ENCODE assay signal across 21 cellular contexts in the genomic region with DNA sequence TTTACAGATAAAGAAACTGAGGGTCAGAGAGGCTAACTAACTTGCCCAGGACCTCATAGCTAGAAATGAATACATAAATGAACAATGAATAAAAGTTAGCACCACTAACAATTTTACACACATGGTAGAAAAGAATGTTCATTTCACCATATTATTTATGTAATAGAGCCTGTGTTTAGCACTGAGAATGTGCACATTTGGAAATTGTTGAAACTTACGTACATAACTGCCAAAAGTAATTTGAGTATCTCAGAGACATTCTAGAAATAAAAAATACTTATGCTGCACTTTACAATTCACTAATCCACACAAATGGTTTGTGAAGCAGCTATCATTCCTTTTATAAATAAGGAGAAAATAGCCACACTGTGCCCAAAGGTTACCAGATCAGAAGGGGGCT. TPM values are rescaled to one million over a fixed set of nuclear protein-coding genes. Genes with fewer than 3 reads are reported as not detected.
A peak's percentile ranks its signal among the peaks of the same experiment; 100 is the strongest.
DNase-seq lines count a peak whose midpoint lies in the region; ATAC-seq, FAIRE-seq and TF ChIP-seq lines count a peak whose summit lies in the region.
"Had no signal": no experiment of that assay in that cellular context is flagged by ENCODE, and none has a peak within 500 bp of the region (broad histone marks: within the 10 kb centered on the region; RNA-seq: fewer than 3 reads in every experiment).

No MANE protein-coding gene starts in this region.

- H3K4me2 ChIP-seq in A549 (no peak overlapping the region), astrocyte (ENCODE audit: low read length) (no peak overlapping the region)

- peak overlapping the region; percentile 69 for H3K27ac Mint-ChIP-seq in CD8-positive, alpha-beta T cell
- H3K27ac Mint-ChIP-seq in astrocyte (ENCODE audit: unreplicated experiment): no peak overlapping the region
- no peak overlapping the region for H3K27ac Mint-ChIP-seq in activated naive CD4-positive, alpha-beta T cell treated with anti-CD3 and anti-CD28 coated beads for 36 hours
- H3K27ac Mint-ChIP-seq: CD4-positive, alpha-beta T cell; HFFc6 had no signal

- intact Hi-C loops in CD8-positive, alpha-beta T cell (cut with DNase I, micrococcal nuclease): no loop called here
- intact Hi-C loops in stomach (cut with DNase I; ENCODE audit: low total_unique reads) (no loop called here), esophagus muscularis mucosa (cut with DNase I) (no loop called here)
- intact Hi-C loops in activated naive CD4-positive, alpha-beta T cell treated with anti-CD3 and anti-CD28 coated beads for 36 hours (cut with micrococcal nuclease): no loop called here

- no peaks in the 10 kb centered on the region for H3K27me3 ChIP-seq in CD8-positive, alpha-beta T cell (ENCODE audit: insufficient read depth, low read length)
- H3K27me3 ChIP-seq in astrocyte (ENCODE audit: insufficient read depth, low read length) (no peaks in the 10 kb centered on the region), stomach (no peaks in the 10 kb centered on the region), esophagus muscularis mucosa (no peaks in the 10 kb centered on the region)
- H3K27me3 ChIP-seq: BE2C had no signal

- no peak overlapping the region for H3K4me3 Mint-ChIP-seq in CD8-positive, alpha-beta T cell
- no peak overlapping the region for H3K4me3 Mint-ChIP-seq in astrocyte (ENCODE audit: unreplicated experiment)
- H3K4me3 Mint-ChIP-seq in activated naive CD4-positive, alpha-beta T cell treated with anti-CD3 and anti-CD28 coated beads for 36 hours: no peak overlapping the region
- H3K4me3 Mint-ChIP-seq: CD4-positive, alpha-beta T cell; HFFc6 had no signal

- no peak overlapping the region for H3K4me3 ChIP-seq in A549
- H3K4me3 ChIP-seq in CD8-positive, alpha-beta T cell (ENCODE audit: low read depth, low read length): no peak overlapping the region
- H3K4me3 ChIP-seq in astrocyte (ENCODE audit: insufficient read depth, low read depth, low read length): no peak overlapping the region
- H3K4me3 ChIP-seq in stomach: no peak overlapping the region
- H3K4me3 ChIP-seq in esophagus muscularis mucosa: no peak overlapping the region

- POLR2A ChIA-PET in A549 (lab: Yijun Ruan, JAX): no interaction called here
- POLR2A ChIA-PET in CD8-positive, alpha-beta T cell (lab: Charles Lee): no interaction called here

- peaks cover 68% of the 10 kb centered on the region for H3K4me1 Mint-ChIP-seq in CD8-positive, alpha-beta T cell (ENCODE audit: low read depth)
- H3K4me1 Mint-ChIP-seq in astrocyte (ENCODE audit: low read depth, unreplicated experiment): peaks cover 22% of the 10 kb centered on the region
- peaks cover 33% of the 10 kb centered on the region for H3K4me1 Mint-ChIP-seq in activated naive CD4-positive, alpha-beta T cell treated with anti-CD3 and anti-CD28 coated beads for 36 hours (ENCODE audit: low read depth)

- TF ChIP-seq POLR2A in A549 (IDR thresholded peaks at IDR 0.05; ENCODE audit: low read length) (no peak), stomach (IDR thresholded peaks at IDR 0.05) (no peak), esophagus muscularis mucosa (IDR thresholded peaks at IDR 0.05; ENCODE audit: low read depth) (no peak)

- no peaks in the 10 kb centered on the region for H3K9me3 Mint-ChIP-seq in CD8-positive, alpha-beta T cell
- no peaks in the 10 kb centered on the region for H3K9me3 Mint-ChIP-seq in astrocyte (ENCODE audit: unreplicated experiment)
- H3K9me3 Mint-ChIP-seq in activated naive CD4-positive, alpha-beta T cell treated with anti-CD3 and anti-CD28 coated beads for 36 hours: no peaks in the 10 kb centered on the region
- H3K9me3 Mint-ChIP-seq: HFFc6 had no signal

- H3K27ac ChIP-seq in A549: no peak overlapping the region
- no peak overlapping the region for H3K27ac ChIP-seq in CD8-positive, alpha-beta T cell (ENCODE audit: low read depth, low read length)
- H3K27ac ChIP-seq in astrocyte (ENCODE audit: low read depth, low read length): no peak overlapping the region
- no peak overlapping the region for H3K27ac ChIP-seq in stomach
- H3K27ac ChIP-seq in esophagus muscularis mucosa (replicated peaks in 1 of 4): no peak overlapping the region

- no peak overlapping the region for H3K9ac ChIP-seq in astrocyte (ENCODE audit: low read length)

- H3K36me3 ChIP-seq in CD8-positive, alpha-beta T cell (ENCODE audit: insufficient read depth, low read length): no peaks in the 10 kb centered on the region
- no peaks in the 10 kb centered on the region for H3K36me3 ChIP-seq in astrocyte (ENCODE audit: insufficient read depth, low read length)
- H3K36me3 ChIP-seq in stomach: no peaks in the 10 kb centered on the region
- no peaks in the 10 kb centered on the region for H3K36me3 ChIP-seq in esophagus muscularis mucosa
- H3K36me3 ChIP-seq: BE2C had no signal

- no peaks in the 10 kb centered on the region for H3K9me3 ChIP-seq in A549
- H3K9me3 ChIP-seq in CD8-positive, alpha-beta T cell (ENCODE audit: low read length): no peaks in the 10 kb centered on the region
- no peaks in the 10 kb centered on the region for H3K9me3 ChIP-seq in astrocyte (ENCODE audit: insufficient read depth, low read depth, low read length)
- H3K9me3 ChIP-seq in stomach: no peaks in the 10 kb centered on the region
- no peaks in the 10 kb centered on the region for H3K9me3 ChIP-seq in esophagus muscularis mucosa
- H3K9me3 ChIP-seq: BE2C had no signal

- no peaks in the 10 kb centered on the region for H3K27me3 Mint-ChIP-seq in CD8-positive, alpha-beta T cell (ENCODE audit: low read depth)
- H3K27me3 Mint-ChIP-seq in astrocyte (ENCODE audit: low read depth, unreplicated experiment): no peaks in the 10 kb centered on the region
- H3K27me3 Mint-ChIP-seq in activated naive CD4-positive, alpha-beta T cell treated with anti-CD3 and anti-CD28 coated beads for 36 hours (ENCODE audit: low read depth): no peaks in the 10 kb centered on the region
- H3K27me3 Mint-ChIP-seq: CD4-positive, alpha-beta T cell had no signal

- TF ChIP-seq CTCF in A549 (IDR thresholded peaks at IDR 0.05) (no peak), astrocyte (IDR thresholded peaks at IDR 0.05; ENCODE audit: insufficient read depth, low read depth, low read length) (no peak), stomach (IDR thresholded peaks at IDR 0.05) (no peak), esophagus muscularis mucosa (IDR thresholded peaks at IDR 0.05) (no peak)
- no peak for TF ChIP-seq CTCF in CD8-positive, alpha-beta T cell (IDR thresholded peaks at IDR 0.05)

- TF ChIP-seq RAD21 in A549 (conservative IDR thresholded peaks at IDR 0.05 in 1 of 2, IDR thresholded peaks at IDR 0.05 in 1 of 2): no peak

- no peak for ATAC-seq in A549
- no peak for ATAC-seq in CD8-positive, alpha-beta T cell
- ATAC-seq: HCT116, HepG2 had no signal

- H3K79me2 ChIP-seq in astrocyte (ENCODE audit: insufficient read depth, low read length): peaks cover 59% of the 10 kb centered on the region

- WGBS in A549 (ENCODE audit: missing lambda C conversion rate): 85% methylated on average over 1 of the region's 1 CpG
- 47 to 85% (median 73%) methylated on average over 1 of the region's 1 CpG for WGBS in stomach, 5 donors
- 70% methylated on average over 1 of the region's 1 CpG for WGBS in esophagus muscularis mucosa

- CTCF ChIA-PET in A549 (lab: Yijun Ruan, JAX): no interaction called here
- CTCF ChIA-PET in CD8-positive, alpha-beta T cell (lab: Charles Lee): no interaction called here
- CTCF ChIA-PET in activated naive CD4-positive, alpha-beta T cell treated with anti-CD3 and anti-CD28 coated beads for 36 hours (lab: Charles Lee): no interaction called here

- H3K4me1 ChIP-seq in A549 (no peaks in the 10 kb centered on the region), astrocyte (ENCODE audit: insufficient read depth, low read length) (no peaks in the 10 kb centered on the region), stomach (peaks cover 0 to 20% (median 5%) of the 10 kb centered on the region in 4 donors), esophagus muscularis mucosa (peaks cover 0 to 30% (median 7%) of the 10 kb centered on the region in 4 donors)
- H3K4me1 ChIP-seq in CD8-positive, alpha-beta T cell (ENCODE audit: insufficient read depth, low read length): peaks cover 31% of the 10 kb centered on the region
- H3K4me1 ChIP-seq: BE2C had no signal

- peaks cover 46% of the 10 kb centered on the region for H4K20me1 ChIP-seq in astrocyte (ENCODE audit: insufficient read depth, low read length)

- DNase-seq in A549 (ENCODE audit: low read depth in 1 of 2, low spot score in 1 of 2) (no peak), astrocyte (ENCODE audit: low read depth) (no peak), fibroblast of peridontal ligament (ENCODE audit: extremely low read depth) (peak; percentile 60), HPDE6-E6E7 (ENCODE audit: extremely low spot score) (no peak), stomach (no peak), esophagus muscularis mucosa (ENCODE audit: extremely low spot score) (no peak)
- DNase-seq in CD8-positive, alpha-beta T cell: no peak
- DNase-seq in activated naive CD4-positive, alpha-beta T cell treated with anti-CD3 and anti-CD28 coated beads for 36 hours: no peak
- DNase-seq: 8988T; BE2C; C1 segment of cervical spinal cord; CD4-positive, alpha-beta T cell; DMS153; DMS79; GDM1; GOT3; H7; HFFc6 had no signal

- H2AFZ ChIP-seq in astrocyte (ENCODE audit: low read depth, low read length): no peak overlapping the region

- peak; percentile 70 for FAIRE-seq in A549 (lab: Jason Lieb, UNC)
- peak; percentile 73 for FAIRE-seq in astrocyte (lab: Jason Lieb, UNC)
- FAIRE-seq: GM12892, HepG2 had no signal

- TF ChIP-seq EP300 in A549 (IDR thresholded peaks at IDR 0.05): no peak
- TF ChIP-seq EP300 in stomach (IDR thresholded peaks at IDR 0.05): no peak
- TF ChIP-seq EP300 in esophagus muscularis mucosa (IDR thresholded peaks at IDR 0.05): no peak

- peaks cover 6% of the 10 kb centered on the region for H3K36me3 Mint-ChIP-seq in CD8-positive, alpha-beta T cell
- no peaks in the 10 kb centered on the region for H3K36me3 Mint-ChIP-seq in astrocyte (ENCODE audit: low read depth, unreplicated experiment)
- H3K36me3 Mint-ChIP-seq in activated naive CD4-positive, alpha-beta T cell treated with anti-CD3 and anti-CD28 coated beads for 36 hours (ENCODE audit: low read depth): no peaks in the 10 kb centered on the region

TF ChIP-seq in A549, 52 proteins besides CTCF, POLR2A, EP300 and RAD21 (continues in another document):
- TF ChIP-seq NFE2L2 (conservative IDR thresholded peaks at IDR 0.05; ENCODE audit: low read length) (no peak), RNF2 (IDR thresholded peaks at IDR 0.05; ENCODE audit: borderline replicate concordance, low read depth) (no peak), KDM5A (IDR thresholded peaks at IDR 0.05) (no peak)

RNA-seq across cellular contexts. Expression of a gene that starts 9.9 kb away (rescaled TPM):
- 51.4 and 57.6 TPM in 2 replicates for polyA plus RNA-seq in A549 (2011; rRNA removed)
- 9.7 and 10.9 TPM in 2 replicates for polyA plus RNA-seq in A549 (2012; cell fraction: cytosol; rRNA removed)
- polyA plus RNA-seq in A549 (2012; cell fraction: nucleus; rRNA removed): 5.2 and 6.8 TPM in 2 replicates
- 23.3 to 27.1 TPM (median 25.7 TPM) in 3 replicates for polyA plus RNA-seq in A549 (2017; fragmentation: RNase III; extraction: RNeasy Plus Mini Kit Qiagen cat#74134 plus additional on column Dnase treatment)
- 30.0 and 40.0 TPM in 2 replicates for polyA minus RNA-seq in A549 (2011; rRNA and poly(A)+ RNA removed)
- total RNA-seq in CD8-positive, alpha-beta T cell: 10 to 100 TPM; 45.4 to 46.8 TPM
- total RNA-seq in astrocyte: 91.5 and 99.3 TPM in 2 replicates
- 10 to 100 TPM; 32.0 to 82.0 (median 38.8) TPM for total RNA-seq in stomach
- polyA plus RNA-seq in stomach: 10 to 100 TPM in 1 of 3 donors, 1 to 10 TPM in 2; 7.3 to 14.4 (median 7.3) TPM
- 10 to 100 TPM; 15.4 to 18.9 TPM for total RNA-seq in activated naive CD4-positive, alpha-beta T cell treated with anti-CD3 and anti-CD28 coated beads for 36 hours
- total RNA-seq in esophagus muscularis mucosa: 10 to 100 TPM; 21.3 to 28.7 (median 24.0) TPM
